Comparison of ENCODE assay signal across 12 cellular contexts in genomic region chr9:98374385-98375051, GRCh38.
DNase-seq lines count a peak whose midpoint lies in the region; ATAC-seq lines count a peak whose summit lies in the region.
"Had no signal": no experiment of that assay in that cellular context is flagged by ENCODE, and none has a peak within 500 bp of the region (broad histone marks: within the 10 kb centered on the region; RNA-seq: fewer than 3 reads in every experiment).

No MANE protein-coding gene starts in this region.

- ATAC-seq in HG03139 (IDR thresholded peaks at IDR 0.05; ENCODE audit: unreplicated experiment) (peak; percentile 18), GM21526 (IDR thresholded peaks at IDR 0.05; ENCODE audit: low FRiP score, unreplicated experiment) (no peak)
- ATAC-seq: CD8-positive, alpha-beta T cell had no signal

- H3K9ac ChIP-seq in adipocyte (ENCODE audit: low read length), result no peak overlapping the region

- DNase-seq in ACHN (peak; percentile 94), adipocyte (ENCODE audit: low read depth) (peak; percentile 46), kidney glomerular epithelial cell (lab: John Stamatoyannopoulos, UW) (peak; percentile 93), hippocampal formation (lab: John Stamatoyannopoulos, UW) (no peak), NCI-H446 (lab: John Stamatoyannopoulos, UW) (no peak), DMS114 treated with DMSO at 0.1 percent for 48 hours (lab: John Stamatoyannopoulos, UW; ENCODE audit: unreplicated experiment) (no peak)
- DNase-seq: activated B cell treated with CpG ODN at 0.5 μM for 24 hours; CD8-positive, alpha-beta T cell; NCI-H2081 treated with DMSO at 0.1 percent for 48 hours had no signal

- H3K27me3 ChIP-seq in adipocyte (replicated peaks; ENCODE audit: control insufficient read depth, insufficient read depth, low read length), result no peaks in the 10 kb centered on the region

- no peaks in the 10 kb centered on the region for H3K9me3 ChIP-seq in adipocyte (ENCODE audit: control insufficient read depth, low read length)

- peaks cover 21% of the 10 kb centered on the region for H3K4me1 ChIP-seq in adipocyte (ENCODE audit: control insufficient read depth, insufficient read depth, low read length)

- in situ Hi-C loops in ACHN (cut with HindIII; ENCODE audit: low pct_ligation_motif_present, low pct_unique_long_range_greater_than_20kb, low sequenced_read_pairs), result no loop called here

- no peaks in the 10 kb centered on the region for H3K36me3 ChIP-seq in adipocyte (ENCODE audit: control insufficient read depth, insufficient read depth, low read length, severe bottlenecking)

- no peak overlapping the region for H3K4me3 ChIP-seq in adipocyte (ENCODE audit: low read length)
- H3K4me3 ChIP-seq: lung had no signal

Comparison
In these comparisons a context has a peak if more than half of its experiments do, and no peak if none do; other contexts are left out.
1. DNase-seq: peak in ACHN (single experiment), adipocyte (single experiment) and kidney glomerular epithelial cell (single experiment); none in hippocampal formation (0 of 2), NCI-H446 (0 of 2) and DMS114 treated with DMSO at 0.1 percent for 48 hours (single experiment).